In genomic region chr1:182056596-182057366, GRCh38 we compare ENCODE assay signal across 1 cellular context.
TF ChIP-seq lines count a peak whose summit lies in the region.

No MANE protein-coding gene starts in this region.

TF ChIP-seq in GM12878, 131 proteins besides CTCF, POLR2A, EP300 and RAD21 (continued from another document):
- no peak for TF ChIP-seq SKIL (IDR thresholded peaks at IDR 0.05; ENCODE audit: low read depth, poor library complexity, severe bottlenecking)
- no peak for TF ChIP-seq MTA3 (IDR thresholded peaks at IDR 0.05; ENCODE audit: borderline replicate concordance, low read length)
- TF ChIP-seq, protein P1, sequence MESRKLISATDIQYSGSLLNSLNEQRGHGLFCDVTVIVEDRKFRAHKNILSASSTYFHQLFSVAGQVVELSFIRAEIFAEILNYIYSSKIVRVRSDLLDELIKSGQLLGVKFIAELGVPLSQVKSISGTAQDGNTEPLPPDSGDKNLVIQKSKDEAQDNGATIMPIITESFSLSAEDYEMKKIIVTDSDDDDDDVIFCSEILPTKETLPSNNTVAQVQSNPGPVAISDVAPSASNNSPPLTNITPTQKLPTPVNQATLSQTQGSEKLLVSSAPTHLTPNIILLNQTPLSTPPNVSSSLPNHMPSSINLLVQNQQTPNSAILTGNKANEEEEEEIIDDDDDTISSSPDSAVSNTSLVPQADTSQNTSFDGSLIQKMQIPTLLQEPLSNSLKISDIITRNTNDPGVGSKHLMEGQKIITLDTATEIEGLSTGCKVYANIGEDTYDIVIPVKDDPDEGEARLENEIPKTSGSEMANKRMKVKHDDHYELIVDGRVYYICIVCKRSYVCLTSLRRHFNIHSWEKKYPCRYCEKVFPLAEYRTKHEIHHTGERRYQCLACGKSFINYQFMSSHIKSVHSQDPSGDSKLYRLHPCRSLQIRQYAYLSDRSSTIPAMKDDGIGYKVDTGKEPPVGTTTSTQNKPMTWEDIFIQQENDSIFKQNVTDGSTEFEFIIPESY (IDR thresholded peaks at IDR 0.05) = no peak
- no peak for TF ChIP-seq POU2F2 (IDR thresholded peaks at IDR 0.05; ENCODE audit: borderline replicate concordance, low read depth, low read length)
- no peak for TF ChIP-seq MEF2B (IDR thresholded peaks at IDR 0.05; ENCODE audit: partially characterized antibody, poor library complexity, severe bottlenecking)
- TF ChIP-seq ZZZ3 (IDR thresholded peaks at IDR 0.05; ENCODE audit: control insufficient read depth, insufficient read length, low read depth) = no peak
- TF ChIP-seq, protein P2, sequence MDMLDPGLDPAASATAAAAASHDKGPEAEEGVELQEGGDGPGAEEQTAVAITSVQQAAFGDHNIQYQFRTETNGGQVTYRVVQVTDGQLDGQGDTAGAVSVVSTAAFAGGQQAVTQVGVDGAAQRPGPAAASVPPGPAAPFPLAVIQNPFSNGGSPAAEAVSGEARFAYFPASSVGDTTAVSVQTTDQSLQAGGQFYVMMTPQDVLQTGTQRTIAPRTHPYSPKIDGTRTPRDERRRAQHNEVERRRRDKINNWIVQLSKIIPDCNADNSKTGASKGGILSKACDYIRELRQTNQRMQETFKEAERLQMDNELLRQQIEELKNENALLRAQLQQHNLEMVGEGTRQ (IDR thresholded peaks at IDR 0.05; ENCODE audit: borderline replicate concordance, low read depth, low read length) = no peak
- TF ChIP-seq, protein P3, sequence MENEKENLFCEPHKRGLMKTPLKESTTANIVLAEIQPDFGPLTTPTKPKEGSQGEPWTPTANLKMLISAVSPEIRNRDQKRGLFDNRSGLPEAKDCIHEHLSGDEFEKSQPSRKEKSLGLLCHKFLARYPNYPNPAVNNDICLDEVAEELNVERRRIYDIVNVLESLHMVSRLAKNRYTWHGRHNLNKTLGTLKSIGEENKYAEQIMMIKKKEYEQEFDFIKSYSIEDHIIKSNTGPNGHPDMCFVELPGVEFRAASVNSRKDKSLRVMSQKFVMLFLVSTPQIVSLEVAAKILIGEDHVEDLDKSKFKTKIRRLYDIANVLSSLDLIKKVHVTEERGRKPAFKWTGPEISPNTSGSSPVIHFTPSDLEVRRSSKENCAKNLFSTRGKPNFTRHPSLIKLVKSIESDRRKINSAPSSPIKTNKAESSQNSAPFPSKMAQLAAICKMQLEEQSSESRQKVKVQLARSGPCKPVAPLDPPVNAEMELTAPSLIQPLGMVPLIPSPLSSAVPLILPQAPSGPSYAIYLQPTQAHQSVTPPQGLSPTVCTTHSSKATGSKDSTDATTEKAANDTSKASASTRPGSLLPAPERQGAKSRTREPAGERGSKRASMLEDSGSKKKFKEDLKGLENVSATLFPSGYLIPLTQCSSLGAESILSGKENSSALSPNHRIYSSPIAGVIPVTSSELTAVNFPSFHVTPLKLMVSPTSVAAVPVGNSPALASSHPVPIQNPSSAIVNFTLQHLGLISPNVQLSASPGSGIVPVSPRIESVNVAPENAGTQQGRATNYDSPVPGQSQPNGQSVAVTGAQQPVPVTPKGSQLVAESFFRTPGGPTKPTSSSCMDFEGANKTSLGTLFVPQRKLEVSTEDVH (IDR thresholded peaks at IDR 0.05; ENCODE audit: low read depth, partially characterized antibody) = no peak
- TF ChIP-seq SMARCA5 (IDR thresholded peaks at IDR 0.05) = no peak
- TF ChIP-seq E4F1 (IDR thresholded peaks at IDR 0.05; ENCODE audit: borderline replicate concordance, partially characterized antibody) = no peak
